In genomic region chr1:52203935-52204625, GRCh38 we compare ENCODE assay signal across 23 cellular contexts.
DNase-seq lines count a peak whose midpoint lies in the region; ATAC-seq and TF ChIP-seq lines count a peak whose summit lies in the region.
"Had no signal": no experiment of that assay in that cellular context is flagged by ENCODE, and none has a peak within 500 bp of the region (broad histone marks: within the 10 kb centered on the region; RNA-seq: fewer than 3 reads in every experiment).

No MANE protein-coding gene starts in this region.

- intact Hi-C loops in Right ventricle myocardium inferior (cut with DNase I) = no loop called here

- no peaks in the 10 kb centered on the region for H3K36me3 ChIP-seq in cardiac muscle cell
- H3K36me3 ChIP-seq: esophagus squamous epithelium had no signal

- no peaks in the 10 kb centered on the region for H3K9me3 ChIP-seq in cardiac muscle cell (ENCODE audit: low read depth)
- H3K9me3 ChIP-seq: Caco-2, esophagus squamous epithelium had no signal

- peak overlapping the region; percentile 65 for H3K27ac ChIP-seq in cardiac muscle cell
- H3K27ac ChIP-seq: coronary artery, esophagus squamous epithelium, HL-60 had no signal

- ATAC-seq in Right ventricle myocardium inferior (no peak), GM18861 (IDR thresholded peaks at IDR 0.05; ENCODE audit: unreplicated experiment) (no peak)
- ATAC-seq: activated CD8-positive, alpha-beta T cell treated with anti-CD3 and anti-CD28 coated beads for 36 hours; Panc1; WTC11 had no signal

- TF ChIP-seq CTCF in cardiac muscle cell (IDR thresholded peaks at IDR 0.05; ENCODE audit: low read depth, low read length) = no peak

- peaks cover 10% of the 10 kb centered on the region for H3K4me1 ChIP-seq in cardiac muscle cell (ENCODE audit: low read depth)
- H3K4me1 ChIP-seq: Caco-2 had no signal

- H3K27me3 ChIP-seq in cardiac muscle cell = no peaks in the 10 kb centered on the region
- H3K27me3 ChIP-seq: esophagus squamous epithelium had no signal

- peak; percentile 18 to 42 for DNase-seq in cardiac muscle cell (ENCODE audit: low read depth in 1 of 2, low spot score in 1 of 2)
- DNase-seq in Right ventricle myocardium inferior (ENCODE audit: missing footprints) = no peak
- DNase-seq in NOMO-1 treated with dmso at 0.1 percent for 144 hours (lab: John Stamatoyannopoulos, UW; ENCODE audit: unreplicated experiment) = peak; percentile 4
- peak; percentile 56 for DNase-seq in amniotic epithelial cell (ENCODE audit: low read depth)
- DNase-seq in activated naive CD4-positive, alpha-beta T cell (lab: John Stamatoyannopoulos, UW) = no peak
- no peak for DNase-seq in ecto neural progenitor cell (ENCODE audit: low spot score)
- DNase-seq in activated CD4-positive, alpha-beta T cell treated with anti-CD3 and anti-CD28 coated beads for 1 hour = no peak
- DNase-seq: activated CD8-positive, alpha-beta T cell treated with anti-CD3 and anti-CD28 coated beads for 36 hours; activated gamma-delta T cell treated with Interleukin-2 at 50 U/mL for 16 hours; activated T-cell treated with anti-CD3 and anti-CD28 coated beads for 4 hours; Caco-2; endodermal cell; esophagus squamous epithelium; NCI-H1048; NCI-H187 treated with DMSO at 0.1 percent for 48 hours; NCI-H2227 treated with DMSO at 0.1 percent for 48 hours; small intestine; stimulated activated naive CD4-positive, alpha-beta T cell had no signal

- no peak overlapping the region for H3K4me3 ChIP-seq in cardiac muscle cell
- H3K4me3 ChIP-seq: coronary artery, esophagus squamous epithelium had no signal

Comparison
In these comparisons a context has a peak if more than half of its experiments do, and no peak if none do; other contexts are left out.
1. DNase-seq: peak in cardiac muscle cell (2 of 2), NOMO-1 treated with dmso at 0.1 percent for 144 hours (single experiment) and amniotic epithelial cell (single experiment); none in Right ventricle myocardium inferior (single experiment), activated naive CD4-positive, alpha-beta T cell (0 of 4), ecto neural progenitor cell (single experiment) and activated CD4-positive, alpha-beta T cell treated with anti-CD3 and anti-CD28 coated beads for 1 hour (single experiment).